In the genomic region with DNA sequence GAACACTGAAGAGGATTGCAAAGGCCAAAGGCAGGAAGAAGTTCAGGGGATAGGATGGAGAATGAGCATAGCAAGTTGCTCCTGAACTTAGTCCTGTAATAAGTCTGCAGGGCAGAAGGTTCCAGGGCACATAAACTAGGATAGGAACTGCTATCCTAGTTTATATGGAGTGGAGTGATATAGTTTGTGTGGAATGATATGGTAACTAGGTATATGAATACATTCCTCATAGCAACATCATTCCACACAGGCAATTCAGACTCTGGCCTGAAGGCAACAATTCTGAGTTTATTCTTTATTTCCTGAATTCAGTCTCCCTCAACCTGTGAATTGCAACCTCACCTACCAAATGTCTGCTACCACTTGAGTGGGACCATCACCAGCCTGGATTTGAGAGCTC, we compare ENCODE assay signal across 1 cellular context.
TF ChIP-seq lines count a peak whose summit lies in the region.

No MANE protein-coding gene starts in this region.

TF ChIP-seq in H1, 55 proteins besides CTCF, POLR2A, EP300 and RAD21:
- TF ChIP-seq NANOG (IDR thresholded peaks at IDR 0.05; ENCODE audit: insufficient read depth, low read depth, low read length, poor library complexity, severe bottlenecking) (no peak), JUN (IDR thresholded peaks at IDR 0.05; ENCODE audit: low read depth, low read length) (no peak), SP4 (IDR thresholded peaks at IDR 0.05; ENCODE audit: low read length) (no peak), YY1 (IDR thresholded peaks at IDR 0.05; ENCODE audit: low read depth, low read length) (no peak), SRF (IDR thresholded peaks at IDR 0.05; ENCODE audit: low read depth, low read length) (no peak), SUZ12 (IDR thresholded peaks at IDR 0.05; ENCODE audit: low read length) (no peak)
TF ChIP-seq in H1: peak in this region for 0.
